Comparison of ENCODE assay signal across 1 cellular context in genomic region chr4:5710962-5711478, GRCh38.
TF ChIP-seq lines count a peak whose summit lies in the region.

Gene EVC (plus strand): TSS chr4:5711201. CDS start chr4:5711381, 180 bp downstream.

TF ChIP-seq in HEK293, 187 proteins besides CTCF, POLR2A, EP300 and RAD21 (continued from another document and continues in another):
- TF ChIP-seq ELK4 (IDR thresholded peaks at IDR 0.05; ENCODE audit: borderline replicate concordance, low read depth, low read length), result no peak
- TF ChIP-seq ZSCAN5A (tag by site-specific recombination; IDR thresholded peaks at IDR 0.05), result no peak
- TF ChIP-seq ZBTB26 (tag by site-specific recombination; optimal IDR thresholded peaks at IDR 0.05), result peak; percentile 30
- no peak for TF ChIP-seq FEZF1 (tag by site-specific recombination; IDR thresholded peaks at IDR 0.05)
- no peak for TF ChIP-seq ZNF639 (tag by site-specific recombination; IDR thresholded peaks at IDR 0.05)
- no peak for TF ChIP-seq ZNF626 (tag by site-specific recombination; IDR thresholded peaks at IDR 0.05)
- no peak for TF ChIP-seq ZBTB7A (tag by site-specific recombination; IDR thresholded peaks at IDR 0.05; ENCODE audit: low read depth)
- TF ChIP-seq ZNF341 (tag by site-specific recombination; IDR thresholded peaks at IDR 0.05; ENCODE audit: low read depth), result peak; percentile 92
- no peak for TF ChIP-seq MYNN (tag by site-specific recombination; IDR thresholded peaks at IDR 0.05; ENCODE audit: borderline replicate concordance)
- TF ChIP-seq PATZ1 (tag by site-specific recombination; IDR thresholded peaks at IDR 0.05), result peak; percentile 62
- no peak for TF ChIP-seq ZNF677 (tag by site-specific recombination; IDR thresholded peaks at IDR 0.05)
- no peak for TF ChIP-seq ZNF19 (tag by site-specific recombination; IDR thresholded peaks at IDR 0.05; ENCODE audit: low read depth)
- TF ChIP-seq ZBTB49 (tag by site-specific recombination; IDR thresholded peaks at IDR 0.05; ENCODE audit: low read depth), result no peak
- no peak for TF ChIP-seq ZNF37A (tag by site-specific recombination; IDR thresholded peaks at IDR 0.05)
- TF ChIP-seq ZBTB8A (tag by site-specific recombination; IDR thresholded peaks at IDR 0.05), result no peak
- no peak for TF ChIP-seq ZNF148 (tag by site-specific recombination; IDR thresholded peaks at IDR 0.05; ENCODE audit: borderline replicate concordance)
- no peak for TF ChIP-seq EGR2 (tag by site-specific recombination; IDR thresholded peaks at IDR 0.05; ENCODE audit: low read depth)
- TF ChIP-seq PRDM1 (tag by site-specific recombination; IDR thresholded peaks at IDR 0.05), result no peak
- TF ChIP-seq ZNF146 (tag by site-specific recombination; IDR thresholded peaks at IDR 0.05), result no peak
- TF ChIP-seq ZNF776 (tag by site-specific recombination; IDR thresholded peaks at IDR 0.05; ENCODE audit: borderline replicate concordance), result no peak
- no peak for TF ChIP-seq ZFP41 (tag by site-specific recombination; IDR thresholded peaks at IDR 0.05; ENCODE audit: borderline replicate concordance)
- TF ChIP-seq ZXDB (tag by site-specific recombination; IDR thresholded peaks at IDR 0.05), result peak; percentile 34; the same call in 1 of the 2 replicates
- TF ChIP-seq ZFP69B (tag by site-specific recombination; IDR thresholded peaks at IDR 0.05), result no peak
- TF ChIP-seq ZNF513 (tag by site-specific recombination; IDR thresholded peaks at IDR 0.05), result no peak
- TF ChIP-seq SP2 (tag by site-specific recombination; IDR thresholded peaks at IDR 0.05), result peak; percentile 40
- TF ChIP-seq ZBTB20 (tag by site-specific recombination; IDR thresholded peaks at IDR 0.05), result peak; percentile 1; the same call in 1 of the 2 replicates
- no peak for TF ChIP-seq ZNF221 (tag by site-specific recombination; IDR thresholded peaks at IDR 0.05; ENCODE audit: borderline replicate concordance)
- TF ChIP-seq BCL11A (tag by site-specific recombination; IDR thresholded peaks at IDR 0.05; ENCODE audit: low read depth), result no peak
- TF ChIP-seq ZNF211 (tag by site-specific recombination; IDR thresholded peaks at IDR 0.05; ENCODE audit: low read depth), result no peak
- no peak for TF ChIP-seq ZNF274 (IDR thresholded peaks at IDR 0.05; ENCODE audit: low read length)
- TF ChIP-seq ZNF274 (tag by site-specific recombination; IDR thresholded peaks at IDR 0.05; ENCODE audit: borderline replicate concordance), result no peak
- no peak for TF ChIP-seq ZNF701 (tag by site-specific recombination; IDR thresholded peaks at IDR 0.05)
- TF ChIP-seq ZNF23 (tag by site-specific recombination; IDR thresholded peaks at IDR 0.05; ENCODE audit: borderline replicate concordance), result no peak
- peak; percentile 91 for TF ChIP-seq PRDM10 (tag by site-specific recombination; IDR thresholded peaks at IDR 0.05)
- no peak for TF ChIP-seq ZNF202 (tag by site-specific recombination; IDR thresholded peaks at IDR 0.05; ENCODE audit: borderline replicate concordance)
- no peak for TF ChIP-seq ZNF521 (tag by site-specific recombination; IDR thresholded peaks at IDR 0.05)
- TF ChIP-seq ZNF324 (tag by site-specific recombination; IDR thresholded peaks at IDR 0.05), result no peak
- peak; percentile 56; the same call in 1 of the 2 replicates for TF ChIP-seq IKZF3 (tag by site-specific recombination; IDR thresholded peaks at IDR 0.05)
- TF ChIP-seq ZNF239 (tag by site-specific recombination; IDR thresholded peaks at IDR 0.05), result no peak
- TF ChIP-seq ZNF692 (tag by site-specific recombination; IDR thresholded peaks at IDR 0.05), result no peak
- no peak for TF ChIP-seq ZNF792 (tag by site-specific recombination; IDR thresholded peaks at IDR 0.05)
- TF ChIP-seq ZNF366 (tag by site-specific recombination; conservative IDR thresholded peaks at IDR 0.05), result no peak
- TF ChIP-seq ZNF624 (tag by site-specific recombination; IDR thresholded peaks at IDR 0.05), result no peak
- TF ChIP-seq ZNF747 (tag by site-specific recombination; IDR thresholded peaks at IDR 0.05), result no peak
- no peak for TF ChIP-seq ZNF571 (tag by site-specific recombination; IDR thresholded peaks at IDR 0.05)
- TF ChIP-seq WT1 (tag by site-specific recombination; IDR thresholded peaks at IDR 0.05), result no peak
